ENCODE assay signal across 23 cellular contexts in the genomic region with DNA sequence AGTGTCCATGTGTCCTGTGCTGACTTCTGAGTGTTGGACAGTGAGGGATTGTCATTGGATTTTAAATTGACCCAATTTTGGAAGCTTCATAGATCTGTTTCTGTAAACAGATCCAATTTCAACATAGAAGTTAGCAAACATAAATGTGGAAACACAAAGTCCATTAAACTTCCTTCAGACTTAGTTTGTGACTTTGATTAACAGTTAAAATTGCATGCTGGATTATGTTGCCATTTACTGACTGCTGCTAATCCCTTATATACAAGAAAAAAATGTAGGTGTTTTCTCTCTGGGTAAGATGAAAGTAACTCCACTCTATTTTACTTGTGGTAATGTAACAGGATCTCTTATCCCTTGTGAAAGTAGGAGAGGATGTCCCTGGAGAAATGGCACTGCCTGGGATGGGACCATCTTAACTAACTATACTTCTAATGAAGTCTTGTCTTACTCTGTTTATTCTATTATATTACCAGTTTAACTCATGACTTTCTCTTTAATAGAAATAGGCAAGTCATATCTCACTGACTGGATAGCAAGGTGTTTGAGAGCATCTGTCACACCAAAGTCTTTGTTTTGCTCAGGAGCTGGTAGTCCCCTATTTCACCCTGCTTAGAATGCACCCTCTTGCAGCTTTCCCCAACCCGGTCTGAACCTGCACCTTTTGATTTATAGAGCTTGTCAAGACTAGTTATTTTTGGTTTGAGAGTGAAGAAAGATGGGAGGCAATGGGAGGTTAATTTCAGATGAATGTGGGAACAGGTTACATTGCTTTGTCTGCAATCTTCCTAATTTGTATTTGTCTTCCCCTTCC. TPM values are rescaled to one million over a fixed set of nuclear protein-coding genes. Genes with fewer than 3 reads are reported as not detected.
DNase-seq lines count a peak whose midpoint lies in the region; ATAC-seq and TF ChIP-seq lines count a peak whose summit lies in the region.
"Had no signal": no experiment of that assay in that cellular context is flagged by ENCODE, and none has a peak within 500 bp of the region (broad histone marks: within the 10 kb centered on the region; RNA-seq: fewer than 3 reads in every experiment).

No MANE protein-coding gene starts in this region.

- H3K27ac ChIP-seq in OCI-LY1 (ENCODE audit: low read depth, low read length, poor library complexity, severe bottlenecking): no peak overlapping the region
- H3K27ac ChIP-seq: body of pancreas, dorsolateral prefrontal cortex, esophagus squamous epithelium, Peyer's patch had no signal

- H3K4me2 ChIP-seq in OCI-LY1 (ENCODE audit: low read length): peak overlapping the region; percentile 29; the same call in 1 of the 2 replicates

- H3K9me3 Mint-ChIP-seq in activated CD4-positive, alpha-beta T cell treated with anti-CD3 and anti-CD28 coated beads, Interleukin-2, amount 10 ng/mL, durations not matched to agents 7 days and 5 days: no peaks in the 10 kb centered on the region
- no peaks in the 10 kb centered on the region for H3K9me3 Mint-ChIP-seq in stimulated activated effector memory CD8-positive, alpha-beta T cell treated with anti-CD3 and anti-CD28 coated beads, Interleukin-12 subunit alpha, Interleukin-12 subunit beta, amount 100 ng/mL, for 72 hours
- H3K9me3 Mint-ChIP-seq: IgD-negative memory B cell, naive B cell had no signal

- peaks cover 35% of the 10 kb centered on the region for H3K4me1 ChIP-seq in OCI-LY1 (ENCODE audit: insufficient read depth, low read length, severe bottlenecking)
- H3K4me1 ChIP-seq: body of pancreas, Peyer's patch had no signal

- no peak overlapping the region for H2AFZ ChIP-seq in OCI-LY1 (ENCODE audit: low read length)

- H3K9me2 ChIP-seq in OCI-LY1 (ENCODE audit: low read depth, low read length): no peaks in the 10 kb centered on the region

- no peak for DNase-seq in activated CD4-positive, alpha-beta T cell treated with anti-CD3 and anti-CD28 coated beads, Interleukin-2, amount 10 ng/mL, durations not matched to agents 7 days and 5 days
- no peak for DNase-seq in activated CD4-positive, alpha-beta T cell treated with anti-CD3 and anti-CD28 coated beads, Interleukin-2, amount 50 U/mL, for 48 hours
- DNase-seq in left kidney (ENCODE audit: low read depth, low spot score): peak; percentile 43
- no peak for DNase-seq in stimulated activated effector memory CD8-positive, alpha-beta T cell treated with anti-CD3 and anti-CD28 coated beads, Interleukin-12 subunit alpha, Interleukin-12 subunit beta, amount 100 ng/mL, for 72 hours (ENCODE audit: low spot score in 2 of 2)
- DNase-seq in NCI-H526 treated with DMSO at 0.1 percent for 48 hours (lab: John Stamatoyannopoulos, UW): no peak
- DNase-seq in inferior parietal cortex (ENCODE audit: extremely low spot score): no peak
- DNase-seq: activated CD8-positive, alpha-beta memory T cell treated with anti-CD3 and anti-CD28 coated beads, Interleukin-2, amount 10 ng/mL, durations not matched to agents 7 days and 5 days; body of pancreas; COR-L47; dorsolateral prefrontal cortex; esophagus squamous epithelium; hypothalamus; naive B cell; NCI-H1105; NCI-H510A; Peyer's patch; retina; stimulated activated CD4-positive, alpha-beta T cell treated with anti-CD3 and anti-CD28 coated beads, Interleukin-2, amount 100 ng/mL, for 48 hours; stimulated activated CD8-positive, alpha-beta memory T cell treated with anti-CD3 and anti-CD28 coated beads, Interleukin-4, amount 100 ng/mL, for 48 hours; SW 1271 had no signal

- H3K36me3 Mint-ChIP-seq in activated CD4-positive, alpha-beta T cell treated with anti-CD3 and anti-CD28 coated beads, Interleukin-2, amount 10 ng/mL, durations not matched to agents 7 days and 5 days (ENCODE audit: low read depth): peaks cover 49% of the 10 kb centered on the region
- H3K36me3 Mint-ChIP-seq in stimulated activated effector memory CD8-positive, alpha-beta T cell treated with anti-CD3 and anti-CD28 coated beads, Interleukin-12 subunit alpha, Interleukin-12 subunit beta, amount 100 ng/mL, for 72 hours: peaks cover 65% of the 10 kb centered on the region
- H3K36me3 Mint-ChIP-seq: naive B cell had no signal

- H3K36me3 ChIP-seq in OCI-LY1 (ENCODE audit: insufficient read depth, low read length): peaks cover 79% of the 10 kb centered on the region
- H3K36me3 ChIP-seq: esophagus squamous epithelium, Peyer's patch had no signal

- peaks cover 87% of the 10 kb centered on the region for H3K79me2 ChIP-seq in OCI-LY1 (ENCODE audit: insufficient read depth, low read length)

- POLR2A ChIA-PET in activated CD4-positive, alpha-beta T cell treated with anti-CD3 and anti-CD28 coated beads, Interleukin-2, amount 10 ng/mL, durations not matched to agents 7 days and 5 days (lab: Charles Lee): no interaction called here

- no peaks in the 10 kb centered on the region for H3K27me3 Mint-ChIP-seq in activated CD4-positive, alpha-beta T cell treated with anti-CD3 and anti-CD28 coated beads, Interleukin-2, amount 10 ng/mL, durations not matched to agents 7 days and 5 days
- H3K27me3 Mint-ChIP-seq: activated CD8-positive, alpha-beta memory T cell treated with anti-CD3 and anti-CD28 coated beads, Interleukin-2, amount 10 ng/mL, durations not matched to agents 7 days and 5 days; IgD-negative memory B cell; naive B cell had no signal

- no peak overlapping the region for H3K9ac ChIP-seq in OCI-LY1 (ENCODE audit: low read length)

- CTCF ChIA-PET in activated CD4-positive, alpha-beta T cell treated with anti-CD3 and anti-CD28 coated beads, Interleukin-2, amount 10 ng/mL, durations not matched to agents 7 days and 5 days (lab: Charles Lee): interaction anchor here (1.0 to 2.2 kb wide), 3 partner anchors 12 to 64 kb away, joined by 3 to 7 read pairs (median 3); no protein-coding TSS in a partner anchor

- no peaks in the 10 kb centered on the region for H3F3A ChIP-seq in OCI-LY1 (ENCODE audit: insufficient read depth, low read length)

- H3K4me3 ChIP-seq in OCI-LY1 (ENCODE audit: low read depth, low read length, poor library complexity, severe bottlenecking): no peak overlapping the region
- H3K4me3 ChIP-seq: body of pancreas, dorsolateral prefrontal cortex, esophagus squamous epithelium, Peyer's patch had no signal

- H3K27ac Mint-ChIP-seq in activated CD4-positive, alpha-beta T cell treated with anti-CD3 and anti-CD28 coated beads, Interleukin-2, amount 10 ng/mL, durations not matched to agents 7 days and 5 days: peak overlapping the region; percentile 25
- H3K27ac Mint-ChIP-seq in stimulated activated effector memory CD8-positive, alpha-beta T cell treated with anti-CD3 and anti-CD28 coated beads, Interleukin-12 subunit alpha, Interleukin-12 subunit beta, amount 100 ng/mL, for 72 hours: no peak overlapping the region
- H3K27ac Mint-ChIP-seq: IgD-negative memory B cell, naive B cell had no signal

- peak; percentile 42 for ATAC-seq in stimulated activated effector memory CD8-positive, alpha-beta T cell treated with anti-CD3 and anti-CD28 coated beads, Interleukin-12 subunit alpha, Interleukin-12 subunit beta, amount 100 ng/mL, for 72 hours
- ATAC-seq in HG02759 (IDR thresholded peaks at IDR 0.05; ENCODE audit: unreplicated experiment): no peak
- ATAC-seq: activated CD8-positive, alpha-beta memory T cell treated with anti-CD3 and anti-CD28 coated beads, Interleukin-2, amount 10 ng/mL, durations not matched to agents 7 days and 5 days; body of pancreas had no signal

- H4K20me1 ChIP-seq in OCI-LY1 (ENCODE audit: insufficient read depth, low read length): no peaks in the 10 kb centered on the region

- H3K4me1 Mint-ChIP-seq in activated CD4-positive, alpha-beta T cell treated with anti-CD3 and anti-CD28 coated beads, Interleukin-2, amount 10 ng/mL, durations not matched to agents 7 days and 5 days: peaks cover 36% of the 10 kb centered on the region
- H3K4me1 Mint-ChIP-seq in stimulated activated effector memory CD8-positive, alpha-beta T cell treated with anti-CD3 and anti-CD28 coated beads, Interleukin-12 subunit alpha, Interleukin-12 subunit beta, amount 100 ng/mL, for 72 hours: no peaks in the 10 kb centered on the region
- H3K4me1 Mint-ChIP-seq: naive B cell had no signal

- H3K27me3 ChIP-seq in OCI-LY1 (ENCODE audit: insufficient read depth, low read length): no peaks in the 10 kb centered on the region
- H3K27me3 ChIP-seq: body of pancreas, dorsolateral prefrontal cortex, esophagus squamous epithelium, Peyer's patch had no signal

- TF ChIP-seq CTCF in OCI-LY1 (IDR thresholded peaks at IDR 0.05; ENCODE audit: low read length): no peak

- H3K4me3 Mint-ChIP-seq in activated CD4-positive, alpha-beta T cell treated with anti-CD3 and anti-CD28 coated beads, Interleukin-2, amount 10 ng/mL, durations not matched to agents 7 days and 5 days: no peak overlapping the region
- no peak overlapping the region for H3K4me3 Mint-ChIP-seq in stimulated activated effector memory CD8-positive, alpha-beta T cell treated with anti-CD3 and anti-CD28 coated beads, Interleukin-12 subunit alpha, Interleukin-12 subunit beta, amount 100 ng/mL, for 72 hours
- H3K4me3 Mint-ChIP-seq: activated CD8-positive, alpha-beta memory T cell treated with anti-CD3 and anti-CD28 coated beads, Interleukin-2, amount 10 ng/mL, durations not matched to agents 7 days and 5 days; IgD-negative memory B cell; naive B cell had no signal

- H3K9me3 ChIP-seq in OCI-LY1 (ENCODE audit: low read length): no peaks in the 10 kb centered on the region
- H3K9me3 ChIP-seq: body of pancreas, esophagus squamous epithelium, Peyer's patch had no signal

RNA-seq across cellular contexts. Expression of gene TPX2, which starts 7.2 kb away (rescaled TPM):
- total RNA-seq in activated CD4-positive, alpha-beta T cell treated with anti-CD3 and anti-CD28 coated beads, Interleukin-2, amount 10 ng/mL, durations not matched to agents 7 days and 5 days: 100 to 1,000 TPM; 164 to 193 TPM
- total RNA-seq: body of pancreas had no signal

RNA-seq across cellular contexts. Expression of gene BCL2L1, which starts 23.6 kb away (rescaled TPM):
- total RNA-seq in activated CD4-positive, alpha-beta T cell treated with anti-CD3 and anti-CD28 coated beads, Interleukin-2, amount 10 ng/mL, durations not matched to agents 7 days and 5 days: 10 to 100 TPM; 57.1 to 58.8 TPM
